In genomic region chr7:2781636-2782035, GRCh38 we compare ENCODE assay signal across 11 cellular contexts.
"Had no signal": no experiment of that assay in that cellular context is flagged by ENCODE, and none has a peak within 500 bp of the region (broad histone marks: within the 10 kb centered on the region; RNA-seq: fewer than 3 reads in every experiment).

No MANE protein-coding gene starts in this region.

- H3K4me3 Mint-ChIP-seq: neural crest cell had no signal

- H2AFZ ChIP-seq: parathyroid adenoma had no signal

- H3K9me3 Mint-ChIP-seq: neural crest cell had no signal

- FAIRE-seq: TTC549 had no signal

- H3K27me3 ChIP-seq: breast epithelium, esophagus muscularis mucosa, tibial artery had no signal

- H3K27ac ChIP-seq: breast epithelium, esophagus muscularis mucosa, parathyroid adenoma, skin epidermis, tibial artery had no signal

- H3K4me1 ChIP-seq: breast epithelium, parathyroid adenoma had no signal

- H3K9me3 ChIP-seq: breast epithelium, esophagus muscularis mucosa, tibial artery had no signal

- H3K36me3 ChIP-seq: breast epithelium, tibial artery had no signal

- H3K4me3 ChIP-seq: breast epithelium, esophagus muscularis mucosa, skin epidermis, tibial artery had no signal

- H3K9ac ChIP-seq: parathyroid adenoma had no signal

- DNase-seq: activated CD4-positive, alpha-beta T cell treated with anti-CD3 and anti-CD28 coated beads, Interleukin-2, amount 50 U/mL, for 48 hours; activated naive CD4-positive, alpha-beta T cell treated with anti-CD3 and anti-CD28 coated beads, Interleukin-2, amount 50 U/mL, for 16 hours; SHP77; T-helper 2 cell; tibial artery had no signal
